1 cellular context compared by ENCODE assay signal in the genomic region with DNA sequence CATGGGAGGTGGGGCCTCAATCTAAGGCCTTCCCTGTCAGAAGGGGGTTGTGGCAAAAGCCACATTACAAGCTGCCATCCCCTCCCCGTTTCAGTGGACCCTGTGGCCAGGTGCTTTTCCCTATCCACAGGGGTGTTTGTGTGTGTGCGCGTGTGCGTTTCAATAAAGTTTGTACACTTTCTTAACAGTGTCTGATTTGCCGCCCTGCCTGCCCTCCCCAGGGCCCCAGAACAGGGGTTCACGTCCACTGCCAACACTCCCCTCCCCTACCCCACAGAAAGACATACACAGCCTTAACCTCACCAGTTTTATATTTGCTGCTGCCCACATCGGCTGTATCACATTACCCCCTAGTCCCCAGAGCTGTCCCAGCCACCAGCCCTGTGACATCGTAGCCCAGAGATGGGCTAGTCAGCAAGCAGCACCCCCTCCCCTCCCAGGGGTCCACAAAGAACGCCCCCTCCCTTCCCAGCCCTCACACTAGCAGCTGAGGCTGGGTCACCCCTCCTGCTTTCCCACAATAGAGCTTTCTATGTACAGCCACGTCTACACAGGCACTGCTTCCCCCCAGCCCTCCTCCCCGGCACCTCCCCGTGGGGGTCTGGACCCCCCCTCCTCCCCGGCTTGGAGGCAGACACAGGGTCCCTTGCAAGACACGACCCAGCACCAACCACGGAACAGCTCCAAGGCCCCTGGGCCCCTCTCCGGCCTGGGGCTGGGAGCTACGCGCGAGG.
TF ChIP-seq lines count a peak whose summit lies in the region.

No MANE protein-coding gene starts in this region.

TF ChIP-seq in HEK293T, 16 proteins besides CTCF, POLR2A, EP300 and RAD21 (continued from another document):
- TF ChIP-seq SUZ12 (IDR thresholded peaks at IDR 0.05): no peak
- TF ChIP-seq ELF4 (IDR thresholded peaks at IDR 0.05): no peak
